Comparison of ENCODE assay signal across 1 cellular context in the genomic region with DNA sequence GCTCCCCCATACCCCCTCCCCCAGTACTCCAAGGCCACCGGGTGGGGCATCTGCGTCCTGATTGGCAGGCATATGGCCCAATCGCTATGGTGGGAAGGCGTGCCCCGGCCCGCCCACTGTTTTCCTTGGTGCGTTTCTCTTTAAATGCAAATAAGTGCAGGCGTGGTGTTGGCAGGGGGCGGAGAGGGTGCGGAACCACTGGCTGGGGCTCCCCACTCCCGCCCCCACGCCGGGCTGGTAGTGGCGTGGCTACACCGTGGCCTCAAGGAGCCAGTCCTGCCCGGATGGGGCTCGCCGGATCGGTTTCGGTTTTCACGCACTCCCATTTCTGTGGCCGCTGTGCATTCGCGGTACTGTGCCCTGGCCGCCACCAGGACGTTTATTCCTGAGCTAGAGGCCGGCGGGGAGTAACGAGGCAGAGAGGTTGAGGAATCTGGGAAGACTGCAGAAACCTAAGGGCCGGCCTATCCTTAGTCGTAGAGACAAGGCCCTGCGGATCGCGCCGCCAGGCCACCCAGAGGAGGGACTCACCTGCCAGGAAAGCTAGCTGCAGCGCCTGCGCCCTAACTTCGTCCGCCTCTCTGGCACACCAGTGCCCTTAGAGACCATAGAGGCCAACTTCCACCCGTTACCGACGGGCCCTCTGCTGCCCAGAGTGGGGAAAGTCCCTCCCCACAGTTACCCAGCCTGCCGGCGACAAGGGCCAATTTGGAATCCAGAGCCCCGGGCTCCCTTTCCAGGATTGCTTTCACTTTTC.
TF ChIP-seq lines count a peak whose summit lies in the region.

No MANE protein-coding gene starts in this region.

TF ChIP-seq in HCT116, 20 proteins besides CTCF, POLR2A, EP300 and RAD21 (continued from another document):
- TF ChIP-seq, protein P1, sequence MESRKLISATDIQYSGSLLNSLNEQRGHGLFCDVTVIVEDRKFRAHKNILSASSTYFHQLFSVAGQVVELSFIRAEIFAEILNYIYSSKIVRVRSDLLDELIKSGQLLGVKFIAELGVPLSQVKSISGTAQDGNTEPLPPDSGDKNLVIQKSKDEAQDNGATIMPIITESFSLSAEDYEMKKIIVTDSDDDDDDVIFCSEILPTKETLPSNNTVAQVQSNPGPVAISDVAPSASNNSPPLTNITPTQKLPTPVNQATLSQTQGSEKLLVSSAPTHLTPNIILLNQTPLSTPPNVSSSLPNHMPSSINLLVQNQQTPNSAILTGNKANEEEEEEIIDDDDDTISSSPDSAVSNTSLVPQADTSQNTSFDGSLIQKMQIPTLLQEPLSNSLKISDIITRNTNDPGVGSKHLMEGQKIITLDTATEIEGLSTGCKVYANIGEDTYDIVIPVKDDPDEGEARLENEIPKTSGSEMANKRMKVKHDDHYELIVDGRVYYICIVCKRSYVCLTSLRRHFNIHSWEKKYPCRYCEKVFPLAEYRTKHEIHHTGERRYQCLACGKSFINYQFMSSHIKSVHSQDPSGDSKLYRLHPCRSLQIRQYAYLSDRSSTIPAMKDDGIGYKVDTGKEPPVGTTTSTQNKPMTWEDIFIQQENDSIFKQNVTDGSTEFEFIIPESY (IDR thresholded peaks at IDR 0.05; ENCODE audit: extremely low read depth, insufficient replicate concordance, low read length), result no peak
- TF ChIP-seq SP1 (IDR thresholded peaks at IDR 0.05; ENCODE audit: low read depth) (peak; percentile 91), FOSL1 (IDR thresholded peaks at IDR 0.05; ENCODE audit: low read depth) (no peak), YY1 (IDR thresholded peaks at IDR 0.05; ENCODE audit: extremely low read depth, insufficient replicate concordance, low read depth, low read length) (peak; percentile 3), ELF1 (IDR thresholded peaks at IDR 0.05; ENCODE audit: borderline replicate concordance, low read depth) (no peak), ZNF274 (IDR thresholded peaks at IDR 0.05; ENCODE audit: low read depth, low read length) (no peak), SRF (IDR thresholded peaks at IDR 0.05; ENCODE audit: low read depth) (no peak), POLR2AphosphoS5 (IDR thresholded peaks at IDR 0.05; ENCODE audit: low read depth, low read length) (peak; percentile 76), SIN3A (IDR thresholded peaks at IDR 0.05; ENCODE audit: low read depth) (no peak)
